Comparison of ENCODE assay signal across 1 cellular context in the genomic region with DNA sequence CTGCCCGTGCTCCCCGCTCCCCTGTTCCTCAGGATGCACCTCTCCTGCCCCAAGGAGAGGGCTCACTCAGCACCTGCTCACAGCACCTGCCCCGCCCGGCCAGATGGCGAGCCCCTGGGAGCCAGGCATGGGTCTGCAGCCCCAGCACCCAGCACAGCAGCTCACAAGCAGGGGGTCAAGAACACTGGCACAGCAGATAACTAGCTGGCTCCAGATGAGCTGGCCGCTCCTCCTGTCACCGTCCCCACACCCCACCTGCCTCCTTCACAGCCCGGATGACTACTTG.
TF ChIP-seq lines count a peak whose summit lies in the region.

No MANE protein-coding gene starts in this region.

TF ChIP-seq in K562, 482 proteins besides CTCF, POLR2A, EP300 and RAD21:
- no peak for TF ChIP-seq TSC22D4 (tag; IDR thresholded peaks at IDR 0.05)
- no peak for TF ChIP-seq TAF7 (tag; IDR thresholded peaks at IDR 0.05)
- no peak for TF ChIP-seq KLF1 (tag; IDR thresholded peaks at IDR 0.05)
- no peak for TF ChIP-seq ATF6 (CRISPR knock-in tag; IDR thresholded peaks at IDR 0.05)
- no peak for TF ChIP-seq KDM5B (IDR thresholded peaks at IDR 0.05; ENCODE audit: insufficient replicate concordance, low read depth, low read length)
- TF ChIP-seq CBX5 (IDR thresholded peaks at IDR 0.05; ENCODE audit: borderline replicate concordance, low read depth): no peak
- no peak for TF ChIP-seq SIN3A (IDR thresholded peaks at IDR 0.05; ENCODE audit: borderline replicate concordance in 2 of 2, control insufficient read depth in 1 of 2, low read depth in 2 of 2, low read length in 2 of 2)
- TF ChIP-seq, protein P1, sequence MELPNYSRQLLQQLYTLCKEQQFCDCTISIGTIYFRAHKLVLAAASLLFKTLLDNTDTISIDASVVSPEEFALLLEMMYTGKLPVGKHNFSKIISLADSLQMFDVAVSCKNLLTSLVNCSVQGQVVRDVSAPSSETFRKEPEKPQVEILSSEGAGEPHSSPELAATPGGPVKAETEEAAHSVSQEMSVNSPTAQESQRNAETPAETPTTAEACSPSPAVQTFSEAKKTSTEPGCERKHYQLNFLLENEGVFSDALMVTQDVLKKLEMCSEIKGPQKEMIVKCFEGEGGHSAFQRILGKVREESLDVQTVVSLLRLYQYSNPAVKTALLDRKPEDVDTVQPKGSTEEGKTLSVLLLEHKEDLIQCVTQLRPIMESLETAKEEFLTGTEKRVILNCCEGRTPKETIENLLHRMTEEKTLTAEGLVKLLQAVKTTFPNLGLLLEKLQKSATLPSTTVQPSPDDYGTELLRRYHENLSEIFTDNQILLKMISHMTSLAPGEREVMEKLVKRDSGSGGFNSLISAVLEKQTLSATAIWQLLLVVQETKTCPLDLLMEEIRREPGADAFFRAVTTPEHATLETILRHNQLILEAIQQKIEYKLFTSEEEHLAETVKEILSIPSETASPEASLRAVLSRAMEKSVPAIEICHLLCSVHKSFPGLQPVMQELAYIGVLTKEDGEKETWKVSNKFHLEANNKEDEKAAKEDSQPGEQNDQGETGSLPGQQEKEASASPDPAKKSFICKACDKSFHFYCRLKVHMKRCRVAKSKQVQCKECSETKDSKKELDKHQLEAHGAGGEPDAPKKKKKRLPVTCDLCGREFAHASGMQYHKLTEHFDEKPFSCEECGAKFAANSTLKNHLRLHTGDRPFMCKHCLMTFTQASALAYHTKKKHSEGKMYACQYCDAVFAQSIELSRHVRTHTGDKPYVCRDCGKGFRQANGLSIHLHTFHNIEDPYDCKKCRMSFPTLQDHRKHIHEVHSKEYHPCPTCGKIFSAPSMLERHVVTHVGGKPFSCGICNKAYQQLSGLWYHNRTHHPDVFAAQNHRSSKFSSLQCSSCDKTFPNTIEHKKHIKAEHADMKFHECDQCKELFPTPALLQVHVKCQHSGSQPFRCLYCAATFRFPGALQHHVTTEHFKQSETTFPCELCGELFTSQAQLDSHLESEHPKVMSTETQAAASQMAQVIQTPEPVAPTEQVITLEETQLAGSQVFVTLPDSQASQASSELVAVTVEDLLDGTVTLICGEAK (IDR thresholded peaks at IDR 0.05): no peak
- TF ChIP-seq, protein P1 (CRISPR knock-in tag; IDR thresholded peaks at IDR 0.05): no peak
- TF ChIP-seq RBM22 (IDR thresholded peaks at IDR 0.05; ENCODE audit: low read depth, low read length, poor library complexity, severe bottlenecking): peak; percentile 12
- peak; percentile 62 for TF ChIP-seq POLR2G (IDR thresholded peaks at IDR 0.05; ENCODE audit: low read depth, low read length)
